24 cellular contexts compared by ENCODE assay signal in the genomic region with DNA sequence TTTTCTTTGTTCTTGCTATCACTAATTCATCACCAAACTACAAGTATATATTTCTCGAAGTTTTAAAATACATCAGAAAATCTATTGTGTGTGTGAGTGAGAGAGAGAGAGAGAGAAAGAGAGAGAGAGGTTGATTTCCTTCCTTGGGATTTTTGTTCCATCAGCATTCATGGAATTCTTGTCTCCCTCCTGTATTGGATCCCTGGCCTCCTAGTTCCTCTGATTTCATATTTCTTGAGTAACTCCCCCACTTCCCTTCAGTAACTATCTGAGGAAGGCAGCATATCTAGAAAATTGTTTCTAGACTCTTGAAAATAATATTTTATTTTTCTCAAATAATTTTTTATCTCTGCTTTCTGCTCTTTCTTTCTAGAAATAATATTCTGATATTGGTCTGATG.
"Had no signal": no experiment of that assay in that cellular context is flagged by ENCODE, and none has a peak within 500 bp of the region (broad histone marks: within the 10 kb centered on the region; RNA-seq: fewer than 3 reads in every experiment).

No MANE protein-coding gene starts in this region.

- ATAC-seq: Panc1, PC-3 had no signal

- H3K4me3 ChIP-seq: MG63 had no signal

- H3K4me2 ChIP-seq: SK-N-SH had no signal

- H3K27me3 ChIP-seq: MG63 had no signal

- H3K27ac ChIP-seq: HL-60, RWPE1 had no signal

- DNase-seq: KBM-7; MG63; NCI-H1092; NCI-H1105 treated with DMSO at 0.1 percent for 48 hours; NCI-H1417 treated with DMSO at 0.1 percent for 48 hours; NCI-H146; NCI-H1694 treated with DMSO at 0.1 percent for 48 hours; NCI-H1930; NCI-H2081; NCI-H2107; NCI-H2227 treated with DMSO at 0.1 percent for 48 hours; NCI-H446; NCI-H510A; NCI-H524 treated with DMSO at 0.1 percent for 48 hours; NCI-H69; NCI-H774; NK-92 treated with Interleukin-12 subunit alpha and Interleukin-12 subunit beta, amount 100 ng/mL, for 24 hours; PC-3; SHP77; SK-N-SH; SW 1271 had no signal

- H3K9ac ChIP-seq: SK-N-SH had no signal

- H3K36me3 ChIP-seq: MG63 had no signal

- H3K9me3 ChIP-seq: MG63, SK-N-SH had no signal
